In the genomic region with DNA sequence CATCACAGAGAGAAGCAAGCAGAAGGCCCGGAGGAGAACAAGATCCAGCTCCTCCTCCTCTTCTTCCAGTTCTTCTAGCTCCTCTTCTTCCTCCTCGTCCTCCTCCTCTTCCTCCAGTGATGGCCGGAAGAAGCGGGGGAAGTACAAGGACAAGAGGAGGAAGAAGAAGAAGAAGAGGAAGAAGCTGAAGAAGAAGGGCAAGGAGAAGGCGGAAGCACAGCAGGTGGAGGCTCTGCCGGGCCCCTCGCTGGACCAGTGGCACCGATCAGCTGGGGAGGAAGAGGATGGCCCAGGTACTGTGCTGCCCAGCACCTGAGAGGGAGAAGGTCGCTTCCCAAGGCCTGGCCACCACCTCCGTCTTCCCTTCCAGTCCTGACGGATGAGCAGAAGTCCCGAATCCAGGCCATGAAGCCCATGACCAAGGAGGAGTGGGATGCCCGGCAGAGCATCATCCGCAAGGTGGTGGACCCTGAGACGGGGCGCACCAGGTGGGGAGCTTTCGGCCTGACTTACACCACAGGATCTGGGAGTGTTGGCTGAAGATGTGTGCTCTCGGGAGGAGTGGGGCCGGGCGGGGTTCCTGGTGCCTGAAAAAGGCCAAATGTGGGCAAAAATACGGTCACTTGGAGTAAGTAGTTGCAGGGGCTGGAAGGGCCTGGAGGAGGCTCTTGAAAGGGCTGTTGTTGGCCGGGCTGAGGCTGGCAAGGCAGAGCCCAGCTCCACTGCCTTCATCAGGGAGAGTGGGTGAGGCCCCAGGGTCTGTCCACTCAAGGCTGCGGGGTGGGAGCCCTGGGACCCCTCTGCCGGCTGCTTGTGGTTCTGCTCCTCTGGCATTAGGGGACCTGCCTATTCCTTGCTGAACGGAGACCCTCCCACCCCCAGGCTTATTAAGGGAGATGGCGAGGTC, we compare ENCODE assay signal across 8 cellular contexts. TPM values are rescaled to one million over a fixed set of nuclear protein-coding genes. Genes with fewer than 3 reads are reported as not detected.
DNase-seq lines count a peak whose midpoint lies in the region; ATAC-seq and TF ChIP-seq lines count a peak whose summit lies in the region.

No MANE protein-coding gene starts in this region.

- intact Hi-C loops in left ventricle myocardium inferior (cut with micrococcal nuclease) = loop anchor here (10.0 kb wide), 1 partner anchor 253 kb away; a partner anchor contains a TSS
- intact Hi-C loops in left ventricle myocardium superior (cut with micrococcal nuclease) = no loop called here
- intact Hi-C loops in ascending aorta (cut with DNase I) = no loop called here
- intact Hi-C loops in lower lobe of right lung (cut with DNase I) = no loop called here
- intact Hi-C loops in upper lobe of right lung (cut with DNase I) = no loop called here

- H3K4me3 ChIP-seq in left ventricle myocardium inferior (peak overlapping the region; percentile 99), ascending aorta (peak overlapping the region; percentile 95), lower lobe of right lung (peak overlapping the region; percentile 97), upper lobe of right lung (peak overlapping the region; percentile 98)

- TF ChIP-seq CTCF in left ventricle myocardium inferior (IDR thresholded peaks at IDR 0.05; ENCODE audit: borderline replicate concordance) = no peak
- no peak for TF ChIP-seq CTCF in ascending aorta (IDR thresholded peaks at IDR 0.05)
- TF ChIP-seq CTCF in lower lobe of right lung (IDR thresholded peaks at IDR 0.05) = no peak
- no peak for TF ChIP-seq CTCF in upper lobe of right lung (IDR thresholded peaks at IDR 0.05)

- H3K36me3 ChIP-seq in left ventricle myocardium inferior = peaks cover 30% of the 10 kb centered on the region
- H3K36me3 ChIP-seq in ascending aorta = peaks cover 9 to 26% of the 10 kb centered on the region in 2 donors
- peaks cover 37% of the 10 kb centered on the region for H3K36me3 ChIP-seq in lower lobe of right lung
- peaks cover 5% of the 10 kb centered on the region for H3K36me3 ChIP-seq in upper lobe of right lung

- no peaks in the 10 kb centered on the region for H3K27me3 ChIP-seq in left ventricle myocardium inferior (ENCODE audit: low read depth)
- no peaks in the 10 kb centered on the region for H3K27me3 ChIP-seq in ascending aorta
- H3K27me3 ChIP-seq in lower lobe of right lung (ENCODE audit: low read depth) = no peaks in the 10 kb centered on the region
- H3K27me3 ChIP-seq in upper lobe of right lung = no peaks in the 10 kb centered on the region

- H3K9me3 ChIP-seq in left ventricle myocardium inferior (replicated peaks) (no peaks in the 10 kb centered on the region), ascending aorta (no peaks in the 10 kb centered on the region), lower lobe of right lung (no peaks in the 10 kb centered on the region), upper lobe of right lung (no peaks in the 10 kb centered on the region)

- ATAC-seq in left ventricle myocardium superior (no peak), lower lobe of right lung (no peak), upper lobe of right lung (no peak), GM19324 (IDR thresholded peaks at IDR 0.05; ENCODE audit: low FRiP score, unreplicated experiment) (no peak)

- H3K4me1 ChIP-seq in left ventricle myocardium inferior = peaks cover 87% of the 10 kb centered on the region
- peaks cover 27 to 60% of the 10 kb centered on the region in 2 donors for H3K4me1 ChIP-seq in ascending aorta
- peaks cover 76% of the 10 kb centered on the region for H3K4me1 ChIP-seq in lower lobe of right lung
- H3K4me1 ChIP-seq in upper lobe of right lung = peaks cover 60% of the 10 kb centered on the region

- DNase-seq in left ventricle myocardium inferior (no peak), left ventricle myocardium superior (no peak), ascending aorta (ENCODE audit: low spot score in 2 of 2) (no peak), lower lobe of right lung (no peak), upper lobe of right lung (no peak), putamen (ENCODE audit: low spot score) (no peak), NCI-H345 treated with DMSO at 0.1 percent for 48 hours (lab: John Stamatoyannopoulos, UW; ENCODE audit: unreplicated experiment) (no peak)

- peak overlapping the region; percentile 90 for H3K27ac ChIP-seq in left ventricle myocardium inferior (replicated peaks)
- peak overlapping the region; percentile 93 to 95 for H3K27ac ChIP-seq in ascending aorta
- H3K27ac ChIP-seq in lower lobe of right lung = peak overlapping the region; percentile 89
- H3K27ac ChIP-seq in upper lobe of right lung = peak overlapping the region; percentile 90

RNA-seq across cellular contexts. Expression of a gene that starts 1.4 kb away (rescaled TPM):
- 156 TPM for total RNA-seq in left ventricle myocardium inferior
- total RNA-seq in left ventricle myocardium superior = 181 TPM
- total RNA-seq in ascending aorta = 197 TPM
- 139 TPM for total RNA-seq in lower lobe of right lung
- total RNA-seq in upper lobe of right lung = 124 TPM

RNA-seq across cellular contexts. Expression of a gene that starts 6.8 kb away (rescaled TPM):
- total RNA-seq in left ventricle myocardium inferior (14.9 TPM), left ventricle myocardium superior (15.4 TPM), ascending aorta (19.6 TPM), lower lobe of right lung (19.5 TPM), upper lobe of right lung (13.7 TPM)

RNA-seq across cellular contexts. Expression of a gene that starts 15.6 kb away (rescaled TPM):
- 1.6 TPM for total RNA-seq in left ventricle myocardium inferior
- total RNA-seq in left ventricle myocardium superior = 4.6 TPM
- total RNA-seq in ascending aorta = 19.6 TPM
- 2.9 TPM for total RNA-seq in lower lobe of right lung
- total RNA-seq in upper lobe of right lung = 5.2 TPM
